8 cellular contexts compared by ENCODE assay signal in the genomic region with DNA sequence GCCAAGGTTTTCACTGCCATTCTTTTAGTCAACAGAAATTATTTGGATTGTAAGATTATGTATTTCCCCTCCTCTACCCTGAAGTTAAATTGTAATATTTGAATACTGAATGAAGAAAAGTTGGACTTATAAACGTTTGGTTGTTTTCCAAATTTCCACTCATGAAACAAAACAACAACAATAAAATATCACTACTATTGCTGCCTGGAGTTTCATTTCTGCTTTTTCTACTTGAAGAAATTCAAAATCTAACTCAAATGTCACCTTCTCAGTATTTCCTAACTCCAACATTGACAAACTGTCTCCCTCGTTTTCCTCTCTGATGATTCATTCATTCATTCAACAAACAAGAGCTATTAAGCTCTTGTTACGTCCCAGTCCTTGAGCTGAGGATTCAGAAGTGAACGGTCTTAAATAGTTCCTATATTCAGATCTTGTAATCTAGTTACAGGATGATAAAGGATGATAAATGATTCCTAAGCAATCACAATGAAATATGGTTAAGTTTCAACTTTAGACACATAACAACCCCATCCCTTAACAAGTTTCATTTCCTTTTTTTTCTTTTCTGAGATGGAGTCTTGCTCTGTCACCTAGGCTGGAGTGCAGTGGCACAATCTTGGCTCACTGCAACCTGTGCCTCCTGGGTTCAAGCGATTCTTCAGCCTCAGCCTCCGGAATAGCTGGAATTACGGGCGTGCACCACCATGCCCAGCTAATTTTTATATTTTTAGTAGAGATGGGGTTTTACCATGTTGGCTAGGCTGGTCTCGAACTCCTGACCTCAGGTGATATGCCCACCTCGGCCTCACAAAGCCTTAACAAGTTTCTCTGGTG. TPM values are rescaled to one million over a fixed set of nuclear protein-coding genes. Genes with fewer than 3 reads are reported as not detected.
A peak's percentile ranks its signal among the peaks of the same experiment; 100 is the strongest.
DNase-seq lines count a peak whose midpoint lies in the region; ATAC-seq and TF ChIP-seq lines count a peak whose summit lies in the region.

No MANE protein-coding gene starts in this region.

- intact Hi-C loops in CD4-positive, alpha-beta memory T cell (cut with micrococcal nuclease), result loop anchor here (5.0 kb wide), 1 partner anchor 1728 kb away; the partner anchor contains the start of gene PPP3CA
- intact Hi-C loops in transverse colon (cut with DNase I; ENCODE audit: low total_unique reads), result loop anchor here (10.0 kb wide), 1 partner anchor 570 kb away; the partner anchor contains the start of gene NFKB1

- H3K9ac ChIP-seq in Karpas-422 (ENCODE audit: low read length) (peak overlapping the region; percentile 98), endocrine pancreas (ENCODE audit: control insufficient read depth, insufficient read depth, low read length) (no peak overlapping the region)

- peak overlapping the region; percentile 84 to 98 (median 97) for H3K4me3 Mint-ChIP-seq in CD4-positive, alpha-beta memory T cell

- H3K79me2 ChIP-seq in Karpas-422 (ENCODE audit: low read length), result peaks cover 72% of the 10 kb centered on the region

- H3K9me3 ChIP-seq in CD4-positive, alpha-beta memory T cell (ENCODE audit: control insufficient read depth in 1 of 2, low read length in 2 of 2), result no peaks in the 10 kb centered on the region
- H3K9me3 ChIP-seq in Karpas-422 (ENCODE audit: low read length) (no peaks in the 10 kb centered on the region), endocrine pancreas (ENCODE audit: control insufficient read depth, low read length) (no peaks in the 10 kb centered on the region), transverse colon (no peaks in the 10 kb centered on the region)

- H3K4me3 ChIP-seq in CD4-positive, alpha-beta memory T cell (ENCODE audit: low read length in 2 of 2), result peak overlapping the region; percentile 26 to 72
- H3K4me3 ChIP-seq in Karpas-422 (ENCODE audit: low read length) (peak overlapping the region; percentile 95), endocrine pancreas (ENCODE audit: control insufficient read depth, insufficient read depth, low read length) (peak overlapping the region; percentile 83), transverse colon (peak overlapping the region in 1 of 4 donors; percentile 63)

- H4K20me1 ChIP-seq in Karpas-422 (ENCODE audit: insufficient read depth, low read depth, low read length), result no peaks in the 10 kb centered on the region

- TF ChIP-seq CTCF in transverse colon (IDR thresholded peaks at IDR 0.05), result no peak

- H3K27me3 ChIP-seq in CD4-positive, alpha-beta memory T cell (ENCODE audit: insufficient read depth, low read length), result no peaks in the 10 kb centered on the region
- H3K27me3 ChIP-seq in Karpas-422 (ENCODE audit: low read length), result no peaks in the 10 kb centered on the region
- no peaks in the 10 kb centered on the region for H3K27me3 ChIP-seq in endocrine pancreas (ENCODE audit: control insufficient read depth, insufficient read depth, low read length)
- no peaks in the 10 kb centered on the region for H3K27me3 ChIP-seq in transverse colon

- no peak for DNase-seq in CD4-positive, alpha-beta memory T cell
- DNase-seq in Karpas-422, result peak; percentile 80
- DNase-seq in SK-N-DZ (ENCODE audit: low spot score), result no peak
- no peak for DNase-seq in T1000 (lab: John Stamatoyannopoulos, UW)
- DNase-seq in transverse colon, result no peak
- no peak for DNase-seq in activated CD8-positive, alpha-beta memory T cell treated with anti-CD3 and anti-CD28 coated beads, Interleukin-2, amount 50 U/mL, for 48 hours

- peaks cover 37% of the 10 kb centered on the region for H3K4me1 ChIP-seq in CD4-positive, alpha-beta memory T cell (ENCODE audit: insufficient read depth, low read length)
- peaks cover 54% of the 10 kb centered on the region for H3K4me1 ChIP-seq in Karpas-422 (ENCODE audit: low read length)
- H3K4me1 ChIP-seq in endocrine pancreas (ENCODE audit: control insufficient read depth, insufficient read depth, low read length), result peaks cover 12% of the 10 kb centered on the region
- peaks cover 0 to 21% (median 9%) of the 10 kb centered on the region in 4 donors for H3K4me1 ChIP-seq in transverse colon

- H3K9me3 Mint-ChIP-seq in CD4-positive, alpha-beta memory T cell, result no peaks in the 10 kb centered on the region

- H3K36me3 ChIP-seq in CD4-positive, alpha-beta memory T cell (ENCODE audit: insufficient read depth, low read length), result no peaks in the 10 kb centered on the region
- peaks cover 23% of the 10 kb centered on the region for H3K36me3 ChIP-seq in Karpas-422 (ENCODE audit: insufficient read depth, low read length)
- no peaks in the 10 kb centered on the region for H3K36me3 ChIP-seq in endocrine pancreas (ENCODE audit: control insufficient read depth, insufficient read depth, low read length)
- H3K36me3 ChIP-seq in transverse colon, result no peaks in the 10 kb centered on the region

- peaks cover 27 to 58% (median 38%) of the 10 kb centered on the region in 4 donors for H3K4me1 Mint-ChIP-seq in CD4-positive, alpha-beta memory T cell

- no peak overlapping the region for H3K27ac ChIP-seq in CD4-positive, alpha-beta memory T cell (ENCODE audit: low read depth, low read length)
- H3K27ac ChIP-seq in Karpas-422 (ENCODE audit: low read length) (peak overlapping the region; percentile 88), transverse colon (no peak overlapping the region)

- no peaks in the 10 kb centered on the region for H3K27me3 Mint-ChIP-seq in CD4-positive, alpha-beta memory T cell

- in situ Hi-C loops in transverse colon (cut with MboI; ENCODE audit: low pct_ligation_motif_present in 1 of 4, low pct_unique_long_range_greater_than_20kb in 1 of 4, low sequenced_read_pairs in 3 of 4), result no loop called here

- H3K4me2 ChIP-seq in Karpas-422 (ENCODE audit: low read depth, low read length, poor library complexity, severe bottlenecking), result peak overlapping the region; percentile 93

- no peak for TF ChIP-seq POLR2A in transverse colon (IDR thresholded peaks at IDR 0.05)

- H3K27ac Mint-ChIP-seq in CD4-positive, alpha-beta memory T cell, result peak overlapping the region in 5 of 7 donors; percentile 2 to 99 (median 99)

- peak; percentile 34 for ATAC-seq in GM21381 (IDR thresholded peaks at IDR 0.05; ENCODE audit: unreplicated experiment)

- no peak overlapping the region for H2AFZ ChIP-seq in Karpas-422 (ENCODE audit: low read length)

- peaks cover 0 to 2% of the 10 kb centered on the region in 2 donors for H3K36me3 Mint-ChIP-seq in CD4-positive, alpha-beta memory T cell

- no peak for TF ChIP-seq EP300 in transverse colon (IDR thresholded peaks at IDR 0.05; ENCODE audit: low read depth)

- H3K9me2 ChIP-seq in Karpas-422 (replicated peaks; ENCODE audit: insufficient read depth, low read length), result no peaks in the 10 kb centered on the region

- POLR2A ChIA-PET in CD4-positive, alpha-beta memory T cell (lab: Charles Lee; ENCODE audit: partially characterized antibody), result interaction anchor here (0.8 to 3.2 kb wide), 5 partner anchors 17 to 250 kb away, joined by 3 to 17 read pairs (median 6); partner anchors contain the start of genes CISD2, SLC9B1 and UBE2D3

- 74 to 83% methylated on average over 9 to 10 of the region's 10 CpGs for WGBS in transverse colon (ENCODE audit: low coverage in 1 of 2), 2 donors

- CTCF ChIA-PET in CD4-positive, alpha-beta memory T cell (lab: Charles Lee; ENCODE audit: partially characterized antibody), result interaction anchor here (0.9 to 7.9 kb wide), 6 partner anchors 9 to 644 kb away, joined by 3 to 59 read pairs (median 4); partner anchors contain the start of gene BDH2

RNA-seq across cellular contexts. Expression of gene SLC9B2, which starts 1.7 kb away (rescaled TPM):
- 10 to 100 TPM; 17.1 to 19.7 TPM for total RNA-seq in CD4-positive, alpha-beta memory T cell
- polyA plus RNA-seq in CD4-positive, alpha-beta memory T cell, result 10 to 100 TPM; 15.9 to 16.3 TPM
- 78.8 and 91.0 TPM in 2 replicates for total RNA-seq in Karpas-422 (2014; rRNA removed; shearing (Covaris generic); ENCODE audit: low replicate concordance)
- polyA plus RNA-seq in SK-N-DZ (2014; cell fraction: cytosol; rRNA removed), result 22.4 and 26.4 TPM in 2 replicates
- polyA plus RNA-seq in SK-N-DZ (2014; cell fraction: nucleus; rRNA removed), result 7.9 and 11.0 TPM in 2 replicates
- total RNA-seq in transverse colon, result 10 to 100 TPM in 2 of 4 donors, 1 to 10 TPM in 1, under 1 TPM in 1; 0.96 to 20.6 (median 7.1) TPM

RNA-seq across cellular contexts. Expression of gene BDH2, which starts 24.8 kb away (rescaled TPM):
- 10 to 100 TPM; 20.1 to 20.5 TPM for total RNA-seq in CD4-positive, alpha-beta memory T cell
- polyA plus RNA-seq in CD4-positive, alpha-beta memory T cell, result 10 to 100 TPM; 24.2 to 25.3 TPM
- total RNA-seq in Karpas-422 (2014; rRNA removed; shearing (Covaris generic); ENCODE audit: low replicate concordance), result 31.2 and 42.2 TPM in 2 replicates
- 84.1 and 92.8 TPM in 2 replicates for polyA plus RNA-seq in SK-N-DZ (2014; cell fraction: cytosol; rRNA removed)
- polyA plus RNA-seq in SK-N-DZ (2014; cell fraction: nucleus; rRNA removed), result 133 and 166 TPM in 2 replicates
- total RNA-seq in transverse colon, result 10 to 100 TPM; 13.8 to 54.0 (median 31.9) TPM

RNA-seq across cellular contexts. Expression of gene SLC9B1, which starts 55.3 kb away (rescaled TPM):
- total RNA-seq in CD4-positive, alpha-beta memory T cell, result 1 to 10 TPM; 3.2 to 5.2 TPM
- polyA plus RNA-seq in CD4-positive, alpha-beta memory T cell, result 1 to 10 TPM; 2.0 to 4.2 TPM
- total RNA-seq in Karpas-422 (2014; rRNA removed; shearing (Covaris generic); ENCODE audit: low replicate concordance), result 0.97 and 1.4 TPM in 2 replicates
- 1.5 TPM in 1 of 2 replicates, not detected in the other for polyA plus RNA-seq in SK-N-DZ (2014; cell fraction: cytosol; rRNA removed)
- polyA plus RNA-seq in SK-N-DZ (2014; cell fraction: nucleus; rRNA removed), result 0.25 and 0.56 TPM in 2 replicates
- under 1 TPM in 2 of 4 donors, not detected in 2; 0.41 to 0.79 TPM for total RNA-seq in transverse colon
